In the genomic region with DNA sequence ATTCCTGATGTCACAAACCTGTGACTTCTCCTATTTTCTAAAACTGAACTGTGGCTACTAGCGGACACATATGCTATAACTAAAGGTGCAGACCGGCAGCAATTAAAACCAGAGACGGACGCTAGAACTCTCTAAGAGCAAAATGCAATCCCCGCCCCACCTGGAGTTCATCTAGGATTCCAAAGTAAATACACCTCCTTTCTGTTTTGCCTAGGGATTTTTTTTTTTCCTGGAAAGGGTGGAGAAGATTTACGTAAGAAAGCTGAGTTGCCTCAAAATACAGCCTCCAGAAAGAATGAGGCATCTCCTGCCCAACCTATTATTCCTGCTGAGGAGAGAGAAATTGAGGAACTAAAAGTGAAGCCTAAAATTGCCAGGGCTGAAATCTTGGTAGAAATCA, we compare ENCODE assay signal across 21 cellular contexts.
"Had no signal": no experiment of that assay in that cellular context is flagged by ENCODE, and none has a peak within 500 bp of the region (broad histone marks: within the 10 kb centered on the region; RNA-seq: fewer than 3 reads in every experiment).

No MANE protein-coding gene starts in this region.

- H3K4me3 ChIP-seq: left lung, lung, neural progenitor cell, thoracic aorta, upper lobe of right lung had no signal

- H3K9me3 Mint-ChIP-seq: activated CD4-positive, alpha-beta memory T cell treated with anti-CD3 and anti-CD28 coated beads, Interleukin-2, amount 10 ng/mL, durations not matched to agents 7 days and 5 days; activated naive CD4-positive, alpha-beta T cell treated with anti-CD3 and anti-CD28 coated beads, Interleukin-2, amount 10 ng/mL, durations not matched to agents 7 days and 5 days; neural progenitor cell had no signal

- H3K27me3 ChIP-seq: left lung, upper lobe of right lung had no signal

- H3K4me3 Mint-ChIP-seq: activated CD4-positive, alpha-beta memory T cell treated with anti-CD3 and anti-CD28 coated beads, Interleukin-2, amount 10 ng/mL, durations not matched to agents 7 days and 5 days; activated CD4-positive, alpha-beta T cell treated with anti-CD3 and anti-CD28 coated beads, Interleukin-2, amount 10 ng/mL, durations not matched to agents 24 days and 14 days; activated naive CD4-positive, alpha-beta T cell treated with anti-CD3 and anti-CD28 coated beads, Interleukin-2, amount 10 ng/mL, durations not matched to agents 7 days and 5 days; naive thymus-derived CD4-positive, alpha-beta T cell; neural progenitor cell; T-helper 17 cell had no signal

- H2AFZ ChIP-seq: neural progenitor cell had no signal

- H3K27me3 Mint-ChIP-seq: activated CD4-positive, alpha-beta memory T cell treated with anti-CD3 and anti-CD28 coated beads, Interleukin-2, amount 10 ng/mL, durations not matched to agents 7 days and 5 days; activated CD4-positive, alpha-beta T cell treated with anti-CD3 and anti-CD28 coated beads, Interleukin-2, amount 10 ng/mL, durations not matched to agents 24 days and 14 days; activated naive CD4-positive, alpha-beta T cell treated with anti-CD3 and anti-CD28 coated beads, Interleukin-2, amount 10 ng/mL, durations not matched to agents 7 days and 5 days had no signal

- H3K27ac ChIP-seq: left lung, neural progenitor cell, thoracic aorta, upper lobe of right lung had no signal

- H3K27ac Mint-ChIP-seq: activated CD4-positive, alpha-beta memory T cell treated with anti-CD3 and anti-CD28 coated beads, Interleukin-2, amount 10 ng/mL, durations not matched to agents 7 days and 5 days; activated CD4-positive, alpha-beta T cell treated with anti-CD3 and anti-CD28 coated beads, Interleukin-2, amount 10 ng/mL, durations not matched to agents 24 days and 14 days; activated naive CD4-positive, alpha-beta T cell treated with anti-CD3 and anti-CD28 coated beads, Interleukin-2, amount 10 ng/mL, durations not matched to agents 7 days and 5 days; naive thymus-derived CD4-positive, alpha-beta T cell; neural progenitor cell; T-helper 17 cell had no signal

- H3K4me1 ChIP-seq: left lung, upper lobe of right lung had no signal

- H3K9me3 ChIP-seq: left lung, thoracic aorta, upper lobe of right lung had no signal

- DNase-seq: activated CD4-positive, alpha-beta memory T cell treated with anti-CD3 and anti-CD28 coated beads, Interleukin-2, amount 10 ng/mL, durations not matched to agents 7 days and 5 days; activated CD4-positive, alpha-beta T cell treated with anti-CD3 and anti-CD28 coated beads, Interleukin-2, amount 10 ng/mL, durations not matched to agents 24 days and 14 days; activated effector memory CD4-positive, alpha-beta T cell treated with anti-CD3 and anti-CD28 coated beads, Interleukin-2, amount 50 U/mL, for 16 hours; activated naive CD4-positive, alpha-beta T cell treated with anti-CD3 and anti-CD28 coated beads, Interleukin-2, amount 10 ng/mL, durations not matched to agents 7 days and 5 days; amygdala; caudate nucleus; effector memory CD4-positive, alpha-beta T cell; head of caudate nucleus; kidney; left lung; naive thymus-derived CD4-positive, alpha-beta T cell; posterior cingulate gyrus; stimulated activated CD4-positive, alpha-beta T cell treated with anti-CD3 and anti-CD28 coated beads, Interleukin-4, amount 100 ng/mL, for 24 hours; stimulated activated naive CD4-positive, alpha-beta T cell treated with Interleukin-2 at 50 U/mL for 16 hours; SW 1271; T-helper 17 cell; upper lobe of right lung had no signal

- H3K4me2 ChIP-seq: neural progenitor cell had no signal

- H3K4me1 Mint-ChIP-seq: activated CD4-positive, alpha-beta memory T cell treated with anti-CD3 and anti-CD28 coated beads, Interleukin-2, amount 10 ng/mL, durations not matched to agents 7 days and 5 days; activated naive CD4-positive, alpha-beta T cell treated with anti-CD3 and anti-CD28 coated beads, Interleukin-2, amount 10 ng/mL, durations not matched to agents 7 days and 5 days had no signal

- H3K36me3 ChIP-seq: left lung, neural progenitor cell, thoracic aorta, upper lobe of right lung had no signal

- H3K36me3 Mint-ChIP-seq: activated naive CD4-positive, alpha-beta T cell treated with anti-CD3 and anti-CD28 coated beads, Interleukin-2, amount 10 ng/mL, durations not matched to agents 7 days and 5 days; naive thymus-derived CD4-positive, alpha-beta T cell; neural progenitor cell had no signal

- ATAC-seq: activated CD4-positive, CD25-positive, alpha-beta regulatory T cell treated with anti-CD3 and anti-CD28 coated beads, Interleukin-2, amount 50 U/mL, for 24 hours; left lung; naive thymus-derived CD4-positive, alpha-beta T cell; T-helper 17 cell; upper lobe of right lung had no signal
